Comparison of ENCODE assay signal across 14 cellular contexts in the genomic region with DNA sequence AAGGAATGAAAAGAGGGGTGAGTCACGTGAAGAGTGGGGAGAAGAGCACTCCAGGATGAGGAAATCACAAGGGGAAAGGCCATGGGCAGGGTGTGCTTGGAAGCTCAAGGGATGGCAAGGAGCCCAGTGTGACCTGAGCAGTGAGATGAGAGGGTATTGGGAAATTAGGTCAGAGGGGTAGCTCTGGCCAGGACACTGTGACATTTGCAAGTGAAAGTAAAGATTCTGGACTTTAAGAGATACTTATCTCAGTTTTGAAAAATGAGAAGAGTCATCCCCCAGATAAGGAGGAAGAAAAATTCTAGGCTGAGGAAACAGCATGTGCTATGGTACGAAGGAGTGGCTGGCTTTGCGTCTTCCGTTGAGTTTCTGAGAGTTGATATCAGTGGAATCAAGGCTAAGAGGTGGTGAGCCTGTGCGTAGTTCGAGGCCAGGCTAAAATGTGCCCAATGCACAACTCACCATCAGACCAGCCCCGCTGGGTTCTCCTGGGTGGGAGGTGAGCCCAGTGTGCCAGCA.
DNase-seq lines count a peak whose midpoint lies in the region; ATAC-seq, FAIRE-seq and TF ChIP-seq lines count a peak whose summit lies in the region.
"Had no signal": no experiment of that assay in that cellular context is flagged by ENCODE, and none has a peak within 500 bp of the region (broad histone marks: within the 10 kb centered on the region; RNA-seq: fewer than 3 reads in every experiment).

No MANE protein-coding gene starts in this region.

- H3K4me3 ChIP-seq in K562 (no peak overlapping the region), HepG2 (replicated peaks in 1 of 3; ENCODE audit: insufficient read depth in 1 of 3, low read depth in 2 of 3, low read length in 3 of 3) (no peak overlapping the region), testis (no peak overlapping the region)

- no peaks in the 10 kb centered on the region for H3K27me3 Mint-ChIP-seq in IgD-negative memory B cell

- H3K4me3 Mint-ChIP-seq in IgD-negative memory B cell, result peak overlapping the region in 2 of 4 donors; percentile 9 to 72

- H3K27ac ChIP-seq in K562 (ENCODE audit: extremely low read depth, low read depth, low read length) (no peak overlapping the region), HepG2 (ENCODE audit: extremely low read length, insufficient read depth, low read length) (no peak overlapping the region), testis (peak overlapping the region; percentile 9 to 47)

- H2AFZ ChIP-seq in K562 (ENCODE audit: low read depth, low read length), result no peak overlapping the region
- no peak overlapping the region for H2AFZ ChIP-seq in HepG2 (ENCODE audit: low read length)

- H3K36me3 ChIP-seq in K562 (ENCODE audit: control insufficient read depth, insufficient read depth, low read length) (no peaks in the 10 kb centered on the region), HepG2 (replicated peaks in 1 of 2; ENCODE audit: control insufficient read depth in 1 of 2, insufficient read depth in 2 of 2, low read length in 2 of 2) (no peaks in the 10 kb centered on the region), testis (ENCODE audit: low read depth, missing control alignments) (no peaks in the 10 kb centered on the region)

- H3K4me1 ChIP-seq in K562 (replicated peaks in 1 of 2; ENCODE audit: control insufficient read depth in 2 of 2, insufficient read depth in 2 of 2, low read length in 2 of 2) (no peaks in the 10 kb centered on the region; a peak in 2 of 5 replicates), HepG2 (ENCODE audit: insufficient read depth, low read length) (peaks cover 14% of the 10 kb centered on the region), testis (peaks cover 16% of the 10 kb centered on the region)

- CTCF ChIA-PET in K562 (lab: Yijun Ruan, JAX; ENCODE audit: low intra/inter-chr PET ratio), result no interaction called here
- CTCF ChIA-PET in HepG2 (lab: Yijun Ruan, JAX; ENCODE audit: low intra/inter-chr PET ratio, low total read pairs), result interaction anchor here (1.3 kb wide), 1 partner anchor 293 kb away, joined by 3 read pairs; no protein-coding TSS in a partner anchor

- peaks cover 8% of the 10 kb centered on the region for H3K36me3 Mint-ChIP-seq in IgD-negative memory B cell

- peak overlapping the region; percentile 3 to 87 (median 25) for H3K27ac Mint-ChIP-seq in IgD-negative memory B cell

- no peak for TF ChIP-seq RAD21 in K562 (CRISPR knock-in tag; conservative IDR thresholded peaks at IDR 0.05 in 1 of 2, IDR thresholded peaks at IDR 0.05 in 1 of 2)
- no peak for TF ChIP-seq RAD21 in HepG2 (CRISPR knock-in tag; IDR thresholded peaks at IDR 0.05)

- in situ Hi-C loops in K562 (cut with MboI) (no loop called here), HepG2 (cut with HindIII; ENCODE audit: extremely low pct_ligation_motif_present, low pct_unique_long_range_greater_than_20kb) (no loop called here)

- H3K27me3 ChIP-seq in K562 (ENCODE audit: control insufficient read depth in 2 of 2, insufficient read depth in 2 of 2, low read length in 2 of 2) (no peaks in the 10 kb centered on the region; a peak in 1 of 5 replicates), HepG2 (ENCODE audit: control insufficient read depth in 1 of 2, insufficient read depth in 2 of 2, low read length in 2 of 2) (peaks cover 0 to 12% of the 10 kb centered on the region in 2 experiments; a peak in 3 of 5 replicates), testis (no peaks in the 10 kb centered on the region)

- no peaks in the 10 kb centered on the region for H4K20me1 ChIP-seq in K562 (replicated peaks; ENCODE audit: control insufficient read depth, insufficient read depth, low read length)
- H4K20me1 ChIP-seq in HepG2 (ENCODE audit: insufficient read depth, low read length), result no peaks in the 10 kb centered on the region

- intact Hi-C loops in K562 (cut with micrococcal nuclease), result no loop called here
- intact Hi-C loops in HepG2 (cut with micrococcal nuclease; ENCODE audit: unreplicated experiment), result no loop called here
- intact Hi-C loops in testis (cut with DNase I; ENCODE audit: low total_unique reads), result no loop called here

- H3K4me2 ChIP-seq in K562 (ENCODE audit: insufficient read depth, low read length), result no peak overlapping the region
- peak overlapping the region; percentile 2; the same call in 1 of the 2 replicates for H3K4me2 ChIP-seq in HepG2 (ENCODE audit: low read depth, low read length)

- H3K9ac ChIP-seq in K562 (ENCODE audit: insufficient read depth in 1 of 2, low read depth in 2 of 2, low read length in 2 of 2), result no peak overlapping the region
- no peak overlapping the region for H3K9ac ChIP-seq in HepG2 (ENCODE audit: insufficient read depth, low read depth, low read length)

- POLR2A ChIA-PET in K562 (lab: Yijun Ruan, JAX), result interaction anchor here (1.1 kb wide), 1 partner anchor 12 kb away, joined by 3 read pairs; no protein-coding TSS in a partner anchor
- POLR2A ChIA-PET in HepG2 (lab: Yijun Ruan, JAX), result no interaction called here

- H3K4me1 Mint-ChIP-seq in IgD-negative memory B cell, result peaks cover 53 to 71% (median 55%) of the 10 kb centered on the region in 3 donors

- FAIRE-seq in K562 (lab: Jason Lieb, UNC), result no peak
- FAIRE-seq in HepG2 (lab: Jason Lieb, UNC), result no peak
- FAIRE-seq: urothelium cell line had no signal

- no peak for TF ChIP-seq EP300 in K562 (IDR thresholded peaks at IDR 0.05; ENCODE audit: low read length)
- no peak for TF ChIP-seq EP300 in HepG2 (IDR thresholded peaks at IDR 0.05; ENCODE audit: low read depth in 2 of 2, low read length in 2 of 2)
- TF ChIP-seq EP300 in HepG2 (CRISPR knock-in tag; IDR thresholded peaks at IDR 0.05; ENCODE audit: borderline replicate concordance), result no peak

- ATAC-seq in K562 (no peak), HepG2 (peak; percentile 58), HG03342 (IDR thresholded peaks at IDR 0.05; ENCODE audit: unreplicated experiment) (no peak), SK-N-SH treated with all-trans-retinoic acid at 6 μM for 48 hours (no peak), HG02642 (IDR thresholded peaks at IDR 0.05; ENCODE audit: poor library complexity, unreplicated experiment) (no peak)
- ATAC-seq: esophagus mucosa had no signal

- TF ChIP-seq POLR2A in K562 (conservative IDR thresholded peaks at IDR 0.05) (no peak), HepG2 (IDR thresholded peaks at IDR 0.05; ENCODE audit: insufficient read depth in 1 of 2, low read depth in 2 of 2, low read length in 2 of 2) (no peak), testis (IDR thresholded peaks at IDR 0.05) (no peak)

- DNase-seq in K562 (ENCODE audit: extremely low read depth in 1 of 4, low spot score in 3 of 4) (no peak), HepG2 (ENCODE audit: low spot score) (no peak), testis (peak; percentile 73), DMS79 treated with DMSO at 0.1 percent for 48 hours (lab: John Stamatoyannopoulos, UW) (no peak)
- DNase-seq: activated CD8-positive, alpha-beta memory T cell treated with anti-CD3 and anti-CD28 coated beads, Interleukin-2, amount 50 U/mL, for 4 hours; kidney glomerular epithelial cell; NCI-H187 treated with DMSO at 0.1 percent for 48 hours; posterior cingulate gyrus had no signal

- peaks cover 2 to 10% (median 2%) of the 10 kb centered on the region in 3 donors for H3K9me3 Mint-ChIP-seq in IgD-negative memory B cell

- TF ChIP-seq CTCF in K562 (IDR thresholded peaks at IDR 0.05 in 2 of 3, conservative IDR thresholded peaks at IDR 0.05 in 1 of 3; ENCODE audit: insufficient read depth in 2 of 3, low read depth in 1 of 3, low read length in 3 of 3) (no peak), HepG2 (CRISPR knock-in tag; IDR thresholded peaks at IDR 0.05) (no peak), testis (IDR thresholded peaks at IDR 0.05) (no peak)

- H3K79me2 ChIP-seq in K562 (ENCODE audit: control insufficient read depth, insufficient read depth, low read length) (no peaks in the 10 kb centered on the region), HepG2 (ENCODE audit: insufficient read depth, low read length) (no peaks in the 10 kb centered on the region)

- H3K9me3 ChIP-seq in K562 (replicated peaks; ENCODE audit: control insufficient read depth, insufficient read depth, low read depth, low read length), result no peaks in the 10 kb centered on the region
- H3K9me3 ChIP-seq in HepG2 (ENCODE audit: low read length), result no peaks in the 10 kb centered on the region
- no peaks in the 10 kb centered on the region for H3K9me3 ChIP-seq in testis

- no TSS peak for BruUV-seq in K562 (replicated peaks; lab: Mats Ljungman, UMichigan)
- BruUV-seq in HepG2 (replicated peaks; lab: Mats Ljungman, UMichigan), result no TSS peak

- no peaks in the 10 kb centered on the region for H3K9me1 ChIP-seq in K562 (ENCODE audit: control insufficient read depth, insufficient read depth, low read length)

- 2% methylated on average over 7 of the region's 7 CpGs for WGBS in K562 (ENCODE audit: insufficient coverage, low coverage, missing lambda C conversion rate)
- WGBS in HepG2 (ENCODE audit: low lambda C conversion rate), result 37% methylated on average over 7 of the region's 7 CpGs
- WGBS in testis, 2 donors, result 49 to 83% methylated on average over 7 of the region's 7 CpGs

TF ChIP-seq in K562, 482 proteins besides CTCF, POLR2A, EP300 and RAD21 (continues in another document):
- TF ChIP-seq CBFB (CRISPR knock-in tag; IDR thresholded peaks at IDR 0.05), result no peak
- peak; percentile 84 for TF ChIP-seq L3MBTL2 (IDR thresholded peaks at IDR 0.05)
- TF ChIP-seq PRMT5 (CRISPR knock-in tag; IDR thresholded peaks at IDR 0.05), result no peak
- TF ChIP-seq IRF2 (CRISPR knock-in tag; IDR thresholded peaks at IDR 0.05), result no peak
- TF ChIP-seq ESRRA (IDR thresholded peaks at IDR 0.05; ENCODE audit: borderline replicate concordance, low read depth), result peak; percentile 39; the same call in 1 of the 2 replicates

TF ChIP-seq in HepG2, 621 proteins besides CTCF, POLR2A, EP300 and RAD21 (continues in another document):
- no peak for TF ChIP-seq ZNF44 (CRISPR knock-in tag; IDR thresholded peaks at IDR 0.05)

TF ChIP-seq in SK-N-SH treated with all-trans-retinoic acid at 6 μM for 48 hours, 23 proteins besides CTCF, POLR2A, EP300 and RAD21 (continues in another document):
- TF ChIP-seq, protein P1, sequence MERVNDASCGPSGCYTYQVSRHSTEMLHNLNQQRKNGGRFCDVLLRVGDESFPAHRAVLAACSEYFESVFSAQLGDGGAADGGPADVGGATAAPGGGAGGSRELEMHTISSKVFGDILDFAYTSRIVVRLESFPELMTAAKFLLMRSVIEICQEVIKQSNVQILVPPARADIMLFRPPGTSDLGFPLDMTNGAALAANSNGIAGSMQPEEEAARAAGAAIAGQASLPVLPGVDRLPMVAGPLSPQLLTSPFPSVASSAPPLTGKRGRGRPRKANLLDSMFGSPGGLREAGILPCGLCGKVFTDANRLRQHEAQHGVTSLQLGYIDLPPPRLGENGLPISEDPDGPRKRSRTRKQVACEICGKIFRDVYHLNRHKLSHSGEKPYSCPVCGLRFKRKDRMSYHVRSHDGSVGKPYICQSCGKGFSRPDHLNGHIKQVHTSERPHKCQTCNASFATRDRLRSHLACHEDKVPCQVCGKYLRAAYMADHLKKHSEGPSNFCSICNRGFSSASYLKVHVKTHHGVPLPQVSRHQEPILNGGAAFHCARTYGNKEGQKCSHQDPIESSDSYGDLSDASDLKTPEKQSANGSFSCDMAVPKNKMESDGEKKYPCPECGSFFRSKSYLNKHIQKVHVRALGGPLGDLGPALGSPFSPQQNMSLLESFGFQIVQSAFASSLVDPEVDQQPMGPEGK (CRISPR knock-in tag; IDR thresholded peaks at IDR 0.05; ENCODE audit: borderline replicate concordance), result no peak
- TF ChIP-seq ARNTL (CRISPR knock-in tag; IDR thresholded peaks at IDR 0.05; ENCODE audit: borderline replicate concordance, low read depth), result no peak
- no peak for TF ChIP-seq ZNF8 (CRISPR knock-in tag; IDR thresholded peaks at IDR 0.05)

Comparison
In these comparisons a context has a peak if more than half of its experiments do, and no peak if none do; other contexts are left out.
1. H3K27ac ChIP-seq: peak in testis (2 of 2); none in K562 (single experiment) and HepG2 (single experiment).